2 cellular contexts compared by ENCODE assay signal in the genomic region with DNA sequence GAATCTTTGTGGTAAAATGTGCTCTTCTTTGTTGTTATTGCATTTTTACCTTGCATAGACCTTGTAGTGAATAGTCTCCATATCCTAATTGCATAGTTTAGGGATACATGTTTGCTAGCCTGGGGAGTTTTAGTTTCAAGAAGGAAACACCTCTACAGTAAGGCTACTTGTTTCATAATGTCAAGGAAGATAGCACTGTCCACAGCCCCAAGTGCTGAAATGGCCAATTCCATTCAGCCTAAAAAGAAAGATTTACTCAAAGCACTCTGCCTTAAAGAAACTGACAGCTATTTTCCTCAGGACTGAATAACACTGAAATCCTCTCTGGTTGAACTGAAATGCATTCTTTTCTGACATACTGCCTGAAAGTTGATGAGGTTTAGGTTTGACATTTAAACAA.
TF ChIP-seq lines count a peak whose summit lies in the region.

No MANE protein-coding gene starts in this region.

TF ChIP-seq in A549, 52 proteins besides CTCF, POLR2A, EP300 and RAD21:
- TF ChIP-seq HMGXB4 (CRISPR knock-in tag; IDR thresholded peaks at IDR 0.05; ENCODE audit: borderline replicate concordance) (no peak), ZNF302 (CRISPR knock-in tag; IDR thresholded peaks at IDR 0.05) (no peak), SMC3 (IDR thresholded peaks at IDR 0.05) (no peak), CHD2 (IDR thresholded peaks at IDR 0.05; ENCODE audit: low read length, partially characterized antibody) (no peak), TP53 (CRISPR knock-in tag; IDR thresholded peaks at IDR 0.05) (no peak)
- TF ChIP-seq, protein P1, sequence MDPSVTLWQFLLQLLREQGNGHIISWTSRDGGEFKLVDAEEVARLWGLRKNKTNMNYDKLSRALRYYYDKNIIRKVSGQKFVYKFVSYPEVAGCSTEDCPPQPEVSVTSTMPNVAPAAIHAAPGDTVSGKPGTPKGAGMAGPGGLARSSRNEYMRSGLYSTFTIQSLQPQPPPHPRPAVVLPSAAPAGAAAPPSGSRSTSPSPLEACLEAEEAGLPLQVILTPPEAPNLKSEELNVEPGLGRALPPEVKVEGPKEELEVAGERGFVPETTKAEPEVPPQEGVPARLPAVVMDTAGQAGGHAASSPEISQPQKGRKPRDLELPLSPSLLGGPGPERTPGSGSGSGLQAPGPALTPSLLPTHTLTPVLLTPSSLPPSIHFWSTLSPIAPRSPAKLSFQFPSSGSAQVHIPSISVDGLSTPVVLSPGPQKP (IDR thresholded peaks at IDR 0.05; ENCODE audit: low read depth, low read length) = no peak
- TF ChIP-seq, protein P2, sequence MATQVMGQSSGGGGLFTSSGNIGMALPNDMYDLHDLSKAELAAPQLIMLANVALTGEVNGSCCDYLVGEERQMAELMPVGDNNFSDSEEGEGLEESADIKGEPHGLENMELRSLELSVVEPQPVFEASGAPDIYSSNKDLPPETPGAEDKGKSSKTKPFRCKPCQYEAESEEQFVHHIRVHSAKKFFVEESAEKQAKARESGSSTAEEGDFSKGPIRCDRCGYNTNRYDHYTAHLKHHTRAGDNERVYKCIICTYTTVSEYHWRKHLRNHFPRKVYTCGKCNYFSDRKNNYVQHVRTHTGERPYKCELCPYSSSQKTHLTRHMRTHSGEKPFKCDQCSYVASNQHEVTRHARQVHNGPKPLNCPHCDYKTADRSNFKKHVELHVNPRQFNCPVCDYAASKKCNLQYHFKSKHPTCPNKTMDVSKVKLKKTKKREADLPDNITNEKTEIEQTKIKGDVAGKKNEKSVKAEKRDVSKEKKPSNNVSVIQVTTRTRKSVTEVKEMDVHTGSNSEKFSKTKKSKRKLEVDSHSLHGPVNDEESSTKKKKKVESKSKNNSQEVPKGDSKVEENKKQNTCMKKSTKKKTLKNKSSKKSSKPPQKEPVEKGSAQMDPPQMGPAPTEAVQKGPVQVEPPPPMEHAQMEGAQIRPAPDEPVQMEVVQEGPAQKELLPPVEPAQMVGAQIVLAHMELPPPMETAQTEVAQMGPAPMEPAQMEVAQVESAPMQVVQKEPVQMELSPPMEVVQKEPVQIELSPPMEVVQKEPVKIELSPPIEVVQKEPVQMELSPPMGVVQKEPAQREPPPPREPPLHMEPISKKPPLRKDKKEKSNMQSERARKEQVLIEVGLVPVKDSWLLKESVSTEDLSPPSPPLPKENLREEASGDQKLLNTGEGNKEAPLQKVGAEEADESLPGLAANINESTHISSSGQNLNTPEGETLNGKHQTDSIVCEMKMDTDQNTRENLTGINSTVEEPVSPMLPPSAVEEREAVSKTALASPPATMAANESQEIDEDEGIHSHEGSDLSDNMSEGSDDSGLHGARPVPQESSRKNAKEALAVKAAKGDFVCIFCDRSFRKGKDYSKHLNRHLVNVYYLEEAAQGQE (IDR thresholded peaks at IDR 0.05) = peak; percentile 81
TF ChIP-seq in A549: peak in this region for 1.

TF ChIP-seq in IMR-90, 13 proteins besides CTCF, POLR2A, EP300 and RAD21:
- no peak for TF ChIP-seq MAZ (IDR thresholded peaks at IDR 0.05; ENCODE audit: borderline replicate concordance, low read depth, low read length)
- no peak for TF ChIP-seq CEBPB (IDR thresholded peaks at IDR 0.05; ENCODE audit: low read depth, low read length)
